ENCODE assay signal across 4 cellular contexts in genomic region chr22:39049486-39049885, GRCh38. TPM values are rescaled to one million over a fixed set of nuclear protein-coding genes. Genes with fewer than 3 reads are reported as not detected.
"Had no signal": no experiment of that assay in that cellular context is flagged by ENCODE, and none has a peak within 500 bp of the region (broad histone marks: within the 10 kb centered on the region; RNA-seq: fewer than 3 reads in every experiment).

No MANE protein-coding gene starts in this region.

RNA-seq across cellular contexts. Expression of gene APOBEC3D, which starts 28.6 kb away (rescaled TPM):
- total RNA-seq: foreskin keratinocyte had no signal

RNA-seq across cellular contexts. Expression of gene APOBEC3H, which starts 47.6 kb away (rescaled TPM):
- total RNA-seq: chondrocyte, dermis blood vessel endothelial cell, gastrocnemius medialis had no signal
